In genomic region chr11:44955019-44955738, GRCh38 we compare ENCODE assay signal across 8 cellular contexts. TPM values are rescaled to one million over a fixed set of nuclear protein-coding genes. Genes with fewer than 3 reads are reported as not detected.
A peak's percentile ranks its signal among the peaks of the same experiment; 100 is the strongest.
DNase-seq lines count a peak whose midpoint lies in the region; ATAC-seq and TF ChIP-seq lines count a peak whose summit lies in the region.

No MANE protein-coding gene starts in this region.

- H3K4me3 ChIP-seq in colonic mucosa: no peak overlapping the region

- DNase-seq in DMS53 treated with DMSO at 0.1 percent for 48 hours (lab: John Stamatoyannopoulos, UW; ENCODE audit: unreplicated experiment) (peak; percentile 65), NCI-H2196 (lab: John Stamatoyannopoulos, UW; ENCODE audit: unreplicated experiment) (peak; percentile 25), colonic mucosa (peak; percentile 74), mucosa of gallbladder (ENCODE audit: low spot score) (peak; percentile 62), occipital lobe (lab: John Stamatoyannopoulos, UW) (no peak)

- H3K4me1 ChIP-seq in colonic mucosa: peaks cover 18% of the 10 kb centered on the region

- ATAC-seq in GM19023 (IDR thresholded peaks at IDR 0.05; ENCODE audit: unreplicated experiment): no peak
- ATAC-seq in GM19463 (IDR thresholded peaks at IDR 0.05; ENCODE audit: unreplicated experiment): no peak
- ATAC-seq in GM18907 (IDR thresholded peaks at IDR 0.05; ENCODE audit: unreplicated experiment): no peak

- peak overlapping the region; percentile 60 for H3K27ac ChIP-seq in colonic mucosa

- H3K36me3 ChIP-seq in colonic mucosa: no peaks in the 10 kb centered on the region

- peak overlapping the region in 1 of 2 donors; percentile 52 for H3K9ac ChIP-seq in colonic mucosa (ENCODE audit: low read depth in 2 of 2, low read length in 2 of 2)

- H3K9me3 ChIP-seq in colonic mucosa: no peaks in the 10 kb centered on the region

- intact Hi-C loops in colonic mucosa (cut with DNase I): no loop called here

- H3K27me3 ChIP-seq in colonic mucosa: no peaks in the 10 kb centered on the region

- TF ChIP-seq CTCF in colonic mucosa (IDR thresholded peaks at IDR 0.05): no peak

RNA-seq across cellular contexts. Expression of gene TP53I11, which starts 4.5 kb away (rescaled TPM):
- total RNA-seq in colonic mucosa (100 to 1,000 TPM; 103 to 158 TPM), mucosa of gallbladder (133 TPM), occipital lobe (27.1 TPM)
